ENCODE assay signal across 8 cellular contexts in the genomic region with DNA sequence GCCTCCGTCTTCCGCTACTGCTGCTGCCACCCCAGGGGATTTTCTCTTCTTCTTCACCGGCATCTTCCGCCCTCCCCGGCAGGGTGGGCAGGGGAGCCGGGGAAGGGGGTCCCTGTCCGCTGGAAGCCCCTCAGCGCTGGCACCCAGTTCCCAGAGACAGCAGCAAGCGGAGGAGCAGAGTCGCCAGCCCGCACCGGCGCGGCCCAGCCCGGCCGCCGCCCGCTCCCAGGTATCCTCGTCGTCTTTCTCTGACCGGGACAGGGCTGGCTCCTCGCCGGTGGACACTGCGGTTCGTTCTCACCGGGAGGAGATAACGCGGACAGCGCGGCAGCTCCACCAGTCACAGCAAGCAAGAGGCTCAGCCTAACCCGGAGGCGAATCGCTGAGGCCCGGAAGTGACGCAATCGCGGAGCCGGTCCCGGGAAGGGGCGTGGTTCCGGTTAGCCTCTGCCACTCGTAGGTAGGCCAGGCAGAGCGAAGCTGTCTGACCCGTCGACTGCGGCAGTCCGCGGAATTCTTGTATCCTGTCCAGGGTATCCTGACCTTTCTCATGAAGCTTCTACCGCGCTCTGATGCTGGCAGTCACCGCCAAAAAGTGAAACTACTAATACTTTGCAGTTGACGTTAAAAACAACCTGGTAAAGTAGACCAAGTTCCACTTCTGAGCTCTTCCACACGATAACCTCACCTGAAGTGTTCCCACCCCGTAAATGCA. TPM values are rescaled to one million over a fixed set of nuclear protein-coding genes. Genes with fewer than 3 reads are reported as not detected.
DNase-seq lines count a peak whose midpoint lies in the region; ATAC-seq and TF ChIP-seq lines count a peak whose summit lies in the region.

DCUN1D5 (minus strand) TSS at position 351 of the 715 bp plus-strand sequence; CDS start at position 63, 288 bp downstream.

- 0% methylated on average over 54 of the region's 54 CpGs for WGBS in heart right ventricle, 2 donors
- WGBS in upper lobe of left lung, 2 donors: 1 to 3% methylated on average over 13 to 42 of the region's 54 CpGs

- H3K36me3 ChIP-seq in heart right ventricle: peaks cover 0 to 12% (median 0%) of the 10 kb centered on the region in 9 donors
- peaks cover 0 to 5% (median 0%) of the 10 kb centered on the region in 4 donors for H3K36me3 ChIP-seq in upper lobe of left lung

- peaks cover 0 to 35% (median 13%) of the 10 kb centered on the region in 7 donors for H3K27me3 ChIP-seq in heart right ventricle
- H3K27me3 ChIP-seq in upper lobe of left lung: no peaks in the 10 kb centered on the region

- TF ChIP-seq CTCF in GM13976 (IDR thresholded peaks at IDR 0.05; ENCODE audit: borderline replicate concordance, control extremely low read depth, extremely low read depth, insufficient read depth, missing control alignments) (no peak), heart right ventricle (IDR thresholded peaks at IDR 0.05) (no peak), upper lobe of left lung (IDR thresholded peaks at IDR 0.05) (peak in 1 of 6 experiments; percentile 5)

- intact Hi-C loops in T-helper 1 cell treated with Interleukin-12 subunit alpha and Interleukin-12 subunit beta and Interleukin-4 antibody, amounts not matched to agents 30 ng/mL and 1 ng/mL, for 36 hours (cut with micrococcal nuclease): loop anchor here (1.0 to 2.0 kb wide), 5 partner anchors 17 to 775 kb away; partner anchors contain the start of genes BIRC3 and DYNC2H1
- intact Hi-C loops in heart right ventricle (cut with DNase I): no loop called here
- intact Hi-C loops in posterior cingulate gyrus (cut with DNase I): loop anchor here (1.0 kb wide), 1 partner anchor 17 kb away; the partner anchor contains the start of gene DYNC2H1

- TF ChIP-seq POLR2A in upper lobe of left lung (IDR thresholded peaks at IDR 0.05): peak in 3 of 4 donors; percentile 65 to 84 (median 68)

- in situ Hi-C loops in GM13976 (cut with MboI; ENCODE audit: low sequenced_read_pairs, unreplicated experiment): no loop called here

- H3K4me1 ChIP-seq in heart right ventricle (peaks cover 0 to 38% (median 28%) of the 10 kb centered on the region in 9 donors), upper lobe of left lung (peaks cover 25 to 33% (median 27%) of the 10 kb centered on the region in 4 donors)

- TF ChIP-seq EP300 in upper lobe of left lung (IDR thresholded peaks at IDR 0.05): peak in 1 of 4 donors; percentile 50

- peak within 1 kb of the TSS in 9 of 10 donors; percentile 75 to 94 (median 85) for H3K27ac ChIP-seq in heart right ventricle
- peak within 1 kb of the TSS; percentile 86 to 92 (median 88) for H3K27ac ChIP-seq in upper lobe of left lung

- ATAC-seq in HG02870 (IDR thresholded peaks at IDR 0.05; ENCODE audit: unreplicated experiment) (peak; percentile 99), heart right ventricle (peak; percentile 100), upper lobe of left lung (ENCODE audit: low FRiP score in 2 of 2) (peak; percentile 98 to 100)

- H3K9me3 ChIP-seq in heart right ventricle: no peaks in the 10 kb centered on the region
- no peaks in the 10 kb centered on the region for H3K9me3 ChIP-seq in upper lobe of left lung

- DNase-seq in GM13976 (ENCODE audit: low spot score) (peak; percentile 95), NCI-H146 treated with DMSO at 0.1 percent for 48 hours (lab: John Stamatoyannopoulos, UW; ENCODE audit: unreplicated experiment) (peak; percentile 86), amniotic epithelial cell (ENCODE audit: low read depth) (peak; percentile 96), heart right ventricle (peak; percentile 97), posterior cingulate gyrus (peak; percentile 97 to 100 (median 99)), upper lobe of left lung (peak; percentile 98)

- H3K4me3 ChIP-seq in heart right ventricle (peak within 1 kb of the TSS; percentile 61 to 98 (median 94)), upper lobe of left lung (peak within 1 kb of the TSS; percentile 55 to 98 (median 91))

RNA-seq across cellular contexts. Expression of gene DCUN1D5, which starts in this region (rescaled TPM):
- 30.9 and 32.1 TPM in 2 replicates for total RNA-seq in T-helper 1 cell treated with Interleukin-12 subunit alpha and Interleukin-12 subunit beta and Interleukin-4 antibody, amounts not matched to agents 30 ng/mL and 1 ng/mL, for 36 hours
- total RNA-seq in heart right ventricle (10 to 100 TPM; 18.7 to 32.6 (median 21.9) TPM), upper lobe of left lung (10 to 100 TPM; 18.2 to 92.8 (median 43.9) TPM)
- polyA plus RNA-seq in heart right ventricle: 10 to 100 TPM in 1 of 2 donors, 1 to 10 TPM in 1; 8.8 to 36.7 TPM

Comparison
In these comparisons a context has a peak if more than half of its experiments do, and no peak if none do; other contexts are left out.
1. Peak in every context shown above with its lines: DNase-seq, ATAC-seq, H3K4me3 ChIP-seq and H3K27ac ChIP-seq.
2. intact Hi-C loops: an anchor here in T-helper 1 cell treated with Interleukin-12 subunit alpha and Interleukin-12 subunit beta and Interleukin-4 antibody, amounts not matched to agents 30 ng/mL and 1 ng/mL, for 36 hours (1.0 to 2.0 kb wide) and posterior cingulate gyrus (1.0 kb wide); none called in heart right ventricle.